In the genomic region with DNA sequence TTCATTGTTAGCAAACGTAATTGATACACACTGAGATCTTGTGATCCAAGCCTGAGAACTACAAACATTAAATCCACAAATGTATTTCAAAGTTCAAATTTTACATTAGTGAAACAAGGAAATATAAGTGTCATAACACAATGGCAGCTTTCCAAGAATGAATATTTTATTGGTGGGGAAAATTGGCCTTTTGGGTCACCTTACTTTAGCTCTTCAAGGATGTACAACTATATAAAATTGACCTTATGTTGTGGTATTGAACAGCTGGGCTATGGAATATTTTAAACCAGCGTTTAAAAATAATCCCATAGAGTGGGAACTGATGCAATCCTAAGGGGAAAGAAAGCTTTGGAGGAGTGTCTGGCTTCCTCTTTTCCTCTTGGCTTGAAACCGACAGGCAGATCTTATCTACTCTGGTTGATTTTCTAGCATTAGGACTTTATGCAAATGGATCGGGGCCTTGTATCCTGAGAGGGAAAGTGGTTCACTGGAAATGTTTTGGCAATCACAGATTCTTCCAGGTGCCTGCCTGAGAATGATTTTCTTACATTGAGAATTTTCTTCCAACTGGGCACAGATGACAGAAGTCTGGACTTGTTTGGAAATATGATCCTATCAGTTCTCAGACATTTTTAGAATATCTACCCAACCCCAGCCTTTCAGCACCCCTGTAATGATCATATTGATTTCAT, we compare ENCODE assay signal across 9 cellular contexts.
DNase-seq lines count a peak whose midpoint lies in the region; ATAC-seq and TF ChIP-seq lines count a peak whose summit lies in the region.
"Had no signal": no experiment of that assay in that cellular context is flagged by ENCODE, and none has a peak within 500 bp of the region (broad histone marks: within the 10 kb centered on the region; RNA-seq: fewer than 3 reads in every experiment).

No MANE protein-coding gene starts in this region.

- H3K27ac ChIP-seq in brain microvascular endothelial cell = peak overlapping the region; percentile 82

- intact Hi-C loops in Right ventricle myocardium inferior (cut with DNase I) = loop anchor here (5.0 kb wide), 1 partner anchor 457 kb away; a partner anchor contains a TSS
- intact Hi-C loops in cardiac septum (cut with DNase I) = loop anchor here (5.0 kb wide), 1 partner anchor 32 kb away; no protein-coding TSS in a partner anchor

- DNase-seq in Right ventricle myocardium inferior (ENCODE audit: missing footprints) (no peak), cardiac septum (ENCODE audit: low spot score) (no peak), brain microvascular endothelial cell (peak; percentile 53), left kidney (ENCODE audit: low read depth, low spot score) (peak; percentile 47), pons (ENCODE audit: low spot score) (no peak)
- DNase-seq: activated CD4-positive, CD25-positive, alpha-beta regulatory T cell had no signal

- in situ Hi-C loops in brain microvascular endothelial cell (cut with HindIII; ENCODE audit: low pct_ligation_motif_present, low sequenced_read_pairs) = no loop called here

- no peak for TF ChIP-seq CTCF in brain microvascular endothelial cell (IDR thresholded peaks at IDR 0.05; ENCODE audit: low read depth, low read length, missing control alignments)

- ATAC-seq in Right ventricle myocardium inferior (peak; percentile 41), HG02763 (IDR thresholded peaks at IDR 0.05; ENCODE audit: unreplicated experiment) (no peak), esophagus mucosa (no peak), GM18870 (IDR thresholded peaks at IDR 0.05; ENCODE audit: unreplicated experiment) (no peak)

- no peaks in the 10 kb centered on the region for H3K27me3 ChIP-seq in brain microvascular endothelial cell (replicated peaks)

- H3K4me3 ChIP-seq in brain microvascular endothelial cell (ENCODE audit: low read depth, low read length) = no peak overlapping the region

- no peaks in the 10 kb centered on the region for H3K36me3 ChIP-seq in brain microvascular endothelial cell (replicated peaks)

Comparison
In these comparisons a context has a peak if more than half of its experiments do, and no peak if none do; other contexts are left out.
1. DNase-seq: peak in brain microvascular endothelial cell (single experiment) and left kidney (single experiment); none in Right ventricle myocardium inferior (single experiment), cardiac septum (single experiment) and pons (single experiment).